ENCODE assay signal across 8 cellular contexts in the genomic region with DNA sequence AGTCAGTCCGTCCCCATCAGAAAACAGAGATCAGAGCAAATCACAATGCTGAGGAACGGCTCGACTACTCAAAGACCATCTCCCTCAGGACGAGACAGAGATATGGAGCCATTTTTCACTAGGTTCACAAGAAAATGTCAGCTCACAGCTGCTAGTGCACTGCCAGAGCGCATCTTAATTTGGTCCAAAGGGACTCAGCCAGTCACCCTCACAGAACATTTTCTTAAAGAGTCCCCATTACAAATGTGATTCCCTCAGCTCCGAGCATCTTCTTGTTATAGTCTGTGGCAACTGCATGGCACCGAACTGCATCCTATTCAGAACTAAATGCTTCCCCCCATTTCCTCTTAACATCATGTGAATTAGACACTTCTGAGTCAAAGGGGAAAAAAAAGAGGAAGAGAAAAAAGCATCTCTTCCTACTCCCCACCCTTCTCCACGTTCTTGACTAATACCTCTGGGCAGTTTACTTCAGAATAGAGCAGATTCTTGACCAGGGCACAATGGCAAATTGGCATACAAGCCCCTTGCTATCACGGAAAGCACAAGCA.
DNase-seq lines count a peak whose midpoint lies in the region; ATAC-seq and TF ChIP-seq lines count a peak whose summit lies in the region.

No MANE protein-coding gene starts in this region.

- no peaks in the 10 kb centered on the region for H3K9me3 ChIP-seq in neural cell (ENCODE audit: low read length)

- no peaks in the 10 kb centered on the region for H3K9me2 ChIP-seq in neural cell (ENCODE audit: insufficient read depth, low read length)

- H3K4me2 ChIP-seq in neural cell (ENCODE audit: low read length) = peak overlapping the region; percentile 95

- H3K4me3 ChIP-seq in astrocyte of the spinal cord (ENCODE audit: low read depth, low read length) (peak overlapping the region; percentile 32), neural cell (ENCODE audit: low read length) (peak overlapping the region; percentile 68)

- no peak overlapping the region for H3K27ac Mint-ChIP-seq in stimulated activated effector memory CD8-positive, alpha-beta T cell treated with anti-CD3 and anti-CD28 coated beads, Interleukin-12 subunit alpha, Interleukin-12 subunit beta, amount 100 ng/mL, for 72 hours

- no peaks in the 10 kb centered on the region for H3F3A ChIP-seq in neural cell (ENCODE audit: insufficient read depth, low read length, poor library complexity, severe bottlenecking)

- peak overlapping the region; percentile 75 for H3K9ac ChIP-seq in neural cell (ENCODE audit: low read length)

- peaks cover 58% of the 10 kb centered on the region for H3K79me2 ChIP-seq in neural cell (replicated peaks; ENCODE audit: insufficient read depth, low read length)

- TF ChIP-seq RAD21 in neural cell (conservative IDR thresholded peaks at IDR 0.05) = peak; percentile 46

- ATAC-seq in GM19467 (IDR thresholded peaks at IDR 0.05; ENCODE audit: unreplicated experiment) = peak; percentile 91
- peak; percentile 93 for ATAC-seq in HG03442 (IDR thresholded peaks at IDR 0.05; ENCODE audit: unreplicated experiment)
- no peak for ATAC-seq in stimulated activated effector memory CD8-positive, alpha-beta T cell treated with anti-CD3 and anti-CD28 coated beads, Interleukin-12 subunit alpha, Interleukin-12 subunit beta, amount 100 ng/mL, for 72 hours

- H3K4me1 Mint-ChIP-seq in stimulated activated effector memory CD8-positive, alpha-beta T cell treated with anti-CD3 and anti-CD28 coated beads, Interleukin-12 subunit alpha, Interleukin-12 subunit beta, amount 100 ng/mL, for 72 hours = no peaks in the 10 kb centered on the region

- no peak for TF ChIP-seq EP300 in neural cell (conservative IDR thresholded peaks at IDR 0.05; ENCODE audit: poor library complexity, severe bottlenecking)

- H3K9me3 Mint-ChIP-seq in stimulated activated effector memory CD8-positive, alpha-beta T cell treated with anti-CD3 and anti-CD28 coated beads, Interleukin-12 subunit alpha, Interleukin-12 subunit beta, amount 100 ng/mL, for 72 hours = peaks cover 2% of the 10 kb centered on the region

- in situ Hi-C loops in astrocyte of the spinal cord (cut with HindIII; ENCODE audit: low sequenced_read_pairs) = no loop called here

- H2AFZ ChIP-seq in neural cell (ENCODE audit: low read depth, low read length) = peak overlapping the region; percentile 16

- no peaks in the 10 kb centered on the region for H3K36me3 ChIP-seq in neural cell (ENCODE audit: insufficient read depth, low read length)

- DNase-seq in AG20443 (ENCODE audit: low spot score) (peak; percentile 17), astrocyte of the spinal cord (ENCODE audit: low read depth, low spot score) (no peak), NCI-H1930 (lab: John Stamatoyannopoulos, UW) (no peak), dermis blood vessel endothelial cell (no peak)
- DNase-seq in stimulated activated effector memory CD8-positive, alpha-beta T cell treated with anti-CD3 and anti-CD28 coated beads, Interleukin-12 subunit alpha, Interleukin-12 subunit beta, amount 100 ng/mL, for 72 hours (ENCODE audit: low spot score in 2 of 2) = no peak

- H3K4me3 Mint-ChIP-seq in stimulated activated effector memory CD8-positive, alpha-beta T cell treated with anti-CD3 and anti-CD28 coated beads, Interleukin-12 subunit alpha, Interleukin-12 subunit beta, amount 100 ng/mL, for 72 hours = no peak overlapping the region

- H3K36me3 Mint-ChIP-seq in stimulated activated effector memory CD8-positive, alpha-beta T cell treated with anti-CD3 and anti-CD28 coated beads, Interleukin-12 subunit alpha, Interleukin-12 subunit beta, amount 100 ng/mL, for 72 hours = no peaks in the 10 kb centered on the region

- H3K27me3 ChIP-seq in neural cell (ENCODE audit: insufficient read depth, low read depth, low read length) = no peaks in the 10 kb centered on the region

- peak overlapping the region; percentile 75 for H3K27ac ChIP-seq in neural cell (ENCODE audit: low read length)

- TF ChIP-seq CTCF in astrocyte of the spinal cord (IDR thresholded peaks at IDR 0.05; ENCODE audit: low read depth, low read length) (no peak), neural cell (IDR thresholded peaks at IDR 0.05; ENCODE audit: poor library complexity, severe bottlenecking) (no peak)

- H4K20me1 ChIP-seq in neural cell (ENCODE audit: insufficient read depth) = no peaks in the 10 kb centered on the region

TF ChIP-seq in neural cell, 6 proteins besides CTCF, POLR2A, EP300 and RAD21:
- TF ChIP-seq EZH2 (IDR thresholded peaks at IDR 0.05; ENCODE audit: borderline replicate concordance, insufficient read depth, low read length, poor library complexity, severe bottlenecking) (no peak), POLR2AphosphoS5 (IDR thresholded peaks at IDR 0.05) (peak; percentile 18), TAF1 (IDR thresholded peaks at IDR 0.05; ENCODE audit: low read depth) (no peak), MXI1 (conservative IDR thresholded peaks at IDR 0.05; ENCODE audit: poor library complexity, severe bottlenecking) (peak; percentile 15), SMC3 (conservative IDR thresholded peaks at IDR 0.05; ENCODE audit: poor library complexity) (peak; percentile 29)
- TF ChIP-seq, protein P1, sequence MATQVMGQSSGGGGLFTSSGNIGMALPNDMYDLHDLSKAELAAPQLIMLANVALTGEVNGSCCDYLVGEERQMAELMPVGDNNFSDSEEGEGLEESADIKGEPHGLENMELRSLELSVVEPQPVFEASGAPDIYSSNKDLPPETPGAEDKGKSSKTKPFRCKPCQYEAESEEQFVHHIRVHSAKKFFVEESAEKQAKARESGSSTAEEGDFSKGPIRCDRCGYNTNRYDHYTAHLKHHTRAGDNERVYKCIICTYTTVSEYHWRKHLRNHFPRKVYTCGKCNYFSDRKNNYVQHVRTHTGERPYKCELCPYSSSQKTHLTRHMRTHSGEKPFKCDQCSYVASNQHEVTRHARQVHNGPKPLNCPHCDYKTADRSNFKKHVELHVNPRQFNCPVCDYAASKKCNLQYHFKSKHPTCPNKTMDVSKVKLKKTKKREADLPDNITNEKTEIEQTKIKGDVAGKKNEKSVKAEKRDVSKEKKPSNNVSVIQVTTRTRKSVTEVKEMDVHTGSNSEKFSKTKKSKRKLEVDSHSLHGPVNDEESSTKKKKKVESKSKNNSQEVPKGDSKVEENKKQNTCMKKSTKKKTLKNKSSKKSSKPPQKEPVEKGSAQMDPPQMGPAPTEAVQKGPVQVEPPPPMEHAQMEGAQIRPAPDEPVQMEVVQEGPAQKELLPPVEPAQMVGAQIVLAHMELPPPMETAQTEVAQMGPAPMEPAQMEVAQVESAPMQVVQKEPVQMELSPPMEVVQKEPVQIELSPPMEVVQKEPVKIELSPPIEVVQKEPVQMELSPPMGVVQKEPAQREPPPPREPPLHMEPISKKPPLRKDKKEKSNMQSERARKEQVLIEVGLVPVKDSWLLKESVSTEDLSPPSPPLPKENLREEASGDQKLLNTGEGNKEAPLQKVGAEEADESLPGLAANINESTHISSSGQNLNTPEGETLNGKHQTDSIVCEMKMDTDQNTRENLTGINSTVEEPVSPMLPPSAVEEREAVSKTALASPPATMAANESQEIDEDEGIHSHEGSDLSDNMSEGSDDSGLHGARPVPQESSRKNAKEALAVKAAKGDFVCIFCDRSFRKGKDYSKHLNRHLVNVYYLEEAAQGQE (IDR thresholded peaks at IDR 0.05; ENCODE audit: borderline replicate concordance) = no peak
